Comparison of ENCODE assay signal across 21 cellular contexts in genomic region chr1:161743231-161743630, GRCh38. TPM values are rescaled to one million over a fixed set of nuclear protein-coding genes. Genes with fewer than 3 reads are reported as not detected.
DNase-seq lines count a peak whose midpoint lies in the region; ATAC-seq, FAIRE-seq and TF ChIP-seq lines count a peak whose summit lies in the region.
"Had no signal": no experiment of that assay in that cellular context is flagged by ENCODE, and none has a peak within 500 bp of the region (broad histone marks: within the 10 kb centered on the region; RNA-seq: fewer than 3 reads in every experiment).

No MANE protein-coding gene starts in this region.

- H3K4me3 ChIP-seq in ACC112 (ENCODE audit: low read depth, low read length) (no peak overlapping the region), GM23338 (no peak overlapping the region), K562 (no peak overlapping the region), H7 (ENCODE audit: insufficient read depth, low read depth, low read length) (no peak overlapping the region)
- H3K4me3 ChIP-seq: SJSA1 had no signal

- H3K4me1 Mint-ChIP-seq in GM23338: peaks cover 9% of the 10 kb centered on the region; the same call in 2 of the 3 replicates

- POLR2A ChIA-PET in K562 (lab: Yijun Ruan, JAX): interaction anchor here (1.1 kb wide), 1 partner anchor 20 kb away, joined by 3 read pairs; no protein-coding TSS in a partner anchor

- no peaks in the 10 kb centered on the region for H3K27me3 ChIP-seq in ACC112 (ENCODE audit: insufficient read depth, low read length)
- H3K27me3 ChIP-seq in GM23338 (ENCODE audit: insufficient read depth): no peaks in the 10 kb centered on the region
- no peaks in the 10 kb centered on the region for H3K27me3 ChIP-seq in K562 (ENCODE audit: control insufficient read depth in 2 of 2, insufficient read depth in 2 of 2, low read length in 2 of 2)
- peaks cover 2% of the 10 kb centered on the region; the same call in 1 of the 2 replicates for H3K27me3 ChIP-seq in H7 (ENCODE audit: control insufficient read depth, insufficient read depth, low read length)
- H3K27me3 ChIP-seq: SJSA1 had no signal

- H3K27ac ChIP-seq in ACC112 (ENCODE audit: low read depth, low read length): peak overlapping the region; percentile 76; the same call in 1 of the 2 replicates
- H3K27ac ChIP-seq in GM23338 (ENCODE audit: low read depth): no peak overlapping the region
- no peak overlapping the region for H3K27ac ChIP-seq in K562 (ENCODE audit: extremely low read depth, low read depth, low read length)
- H3K27ac ChIP-seq: SJSA1 had no signal

- WGBS in K562 (ENCODE audit: insufficient coverage, low coverage, missing lambda C conversion rate): 69% methylated on average over 9 of the region's 9 CpGs

- H3K4me3 Mint-ChIP-seq in GM23338: no peak overlapping the region

- CTCF ChIA-PET in K562 (lab: Yijun Ruan, JAX; ENCODE audit: low intra/inter-chr PET ratio): interaction anchor here (3.2 kb wide), 1 partner anchor 256 kb away, joined by 13 read pairs; no protein-coding TSS in a partner anchor

- H3K4me2 ChIP-seq in GM23338 (no peak overlapping the region), K562 (ENCODE audit: insufficient read depth, low read length) (no peak overlapping the region)

- no peak for TF ChIP-seq POLR2A in K562 (conservative IDR thresholded peaks at IDR 0.05)

- no peaks in the 10 kb centered on the region for H3K36me3 Mint-ChIP-seq in GM23338 (ENCODE audit: low read depth)

- no peak overlapping the region for H3K27ac Mint-ChIP-seq in GM23338

- TF ChIP-seq EP300 in K562 (IDR thresholded peaks at IDR 0.05; ENCODE audit: low read length): no peak

- no peaks in the 10 kb centered on the region for H3K9me1 ChIP-seq in K562 (ENCODE audit: control insufficient read depth, insufficient read depth, low read length)

- H3K4me1 ChIP-seq in ACC112 (ENCODE audit: control insufficient read depth, insufficient read depth, low read length, unreplicated experiment) (peaks cover 11% of the 10 kb centered on the region), GM23338 (ENCODE audit: insufficient read depth) (peaks cover 1% of the 10 kb centered on the region; the same call in 1 of the 2 replicates), K562 (replicated peaks in 1 of 2; ENCODE audit: control insufficient read depth in 2 of 2, insufficient read depth in 2 of 2, low read length in 2 of 2) (peaks cover 12 to 37% of the 10 kb centered on the region in 2 experiments; a peak in 4 of 5 replicates)
- H3K4me1 ChIP-seq: SJSA1 had no signal

- no peaks in the 10 kb centered on the region for H3K79me2 ChIP-seq in ACC112 (ENCODE audit: control insufficient read depth, insufficient read depth, low read length, unreplicated experiment)
- no peaks in the 10 kb centered on the region for H3K79me2 ChIP-seq in GM23338 (replicated peaks; ENCODE audit: insufficient read depth)
- no peaks in the 10 kb centered on the region for H3K79me2 ChIP-seq in K562 (ENCODE audit: control insufficient read depth, insufficient read depth, low read length)

- H3K36me3 ChIP-seq in ACC112 (ENCODE audit: insufficient read depth, low read length) (no peaks in the 10 kb centered on the region), GM23338 (ENCODE audit: insufficient read depth) (no peaks in the 10 kb centered on the region), K562 (ENCODE audit: control insufficient read depth, insufficient read depth, low read length) (no peaks in the 10 kb centered on the region), H7 (replicated peaks; ENCODE audit: control insufficient read depth, insufficient read depth, low read length) (no peaks in the 10 kb centered on the region)
- H3K36me3 ChIP-seq: SJSA1 had no signal

- ATAC-seq in GM23338: peak; percentile 27
- no peak for ATAC-seq in K562
- ATAC-seq in GM21526 (IDR thresholded peaks at IDR 0.05; ENCODE audit: low FRiP score, unreplicated experiment): no peak
- ATAC-seq in HG03108 (IDR thresholded peaks at IDR 0.05; ENCODE audit: unreplicated experiment): no peak

- intact Hi-C loops in K562 (cut with micrococcal nuclease): loop anchor here (5.0 to 10.0 kb wide), 2 partner anchors 258 to 294 kb away; no protein-coding TSS in a partner anchor

- no peak for TF ChIP-seq RAD21 in K562 (CRISPR knock-in tag; conservative IDR thresholded peaks at IDR 0.05 in 1 of 2, IDR thresholded peaks at IDR 0.05 in 1 of 2)

- DNase-seq in GM23338 (ENCODE audit: low spot score): peak; percentile 23
- no peak for DNase-seq in K562 (ENCODE audit: extremely low read depth in 1 of 4, low spot score in 3 of 4)
- peak; percentile 64 for DNase-seq in islet precursor cell
- DNase-seq in H7: no peak
- no peak for DNase-seq in HCEC 1CT
- DNase-seq: ACHN, C1 segment of cervical spinal cord, DMS79, KG1, MV-4-11, NCI-H1694 treated with DMSO at 0.1 percent for 48 hours, NCI-H2107, NCI-H2227 treated with DMSO at 0.1 percent for 48 hours, NCI-H510A treated with DMSO at 0.1 percent for 48 hours, NCI-H774, SW 1271 had no signal

- H3K9me3 ChIP-seq in K562 (replicated peaks; ENCODE audit: control insufficient read depth, insufficient read depth, low read depth, low read length): no peaks in the 10 kb centered on the region
- H3K9me3 ChIP-seq: SJSA1 had no signal

- no TSS peak for BruUV-seq in K562 (replicated peaks; lab: Mats Ljungman, UMichigan)

- TF ChIP-seq CTCF in GM23338 (conservative IDR thresholded peaks at IDR 0.05; ENCODE audit: low read depth in 2 of 2): no peak
- TF ChIP-seq CTCF in K562 (IDR thresholded peaks at IDR 0.05 in 2 of 3, conservative IDR thresholded peaks at IDR 0.05 in 1 of 3; ENCODE audit: insufficient read depth in 2 of 3, low read depth in 1 of 3, low read length in 3 of 3): no peak

- H2AFZ ChIP-seq in ACC112 (ENCODE audit: low read length, unreplicated experiment) (peak overlapping the region; percentile 24), GM23338 (no peak overlapping the region), K562 (ENCODE audit: low read depth, low read length) (0 out of 2 replicates have a peak overlapping the region, but pooled peaks have one; percentile 35)

- no peaks in the 10 kb centered on the region for H3K27me3 Mint-ChIP-seq in GM23338 (ENCODE audit: insufficient read depth, low read depth, poor library complexity)

- in situ Hi-C loops in K562 (cut with MboI): loop anchor here (5.0 kb wide), 3 partner anchors 96 to 256 kb away; no protein-coding TSS in a partner anchor

- no peaks in the 10 kb centered on the region for H4K20me1 ChIP-seq in GM23338 (replicated peaks; ENCODE audit: insufficient read depth)
- H4K20me1 ChIP-seq in K562 (replicated peaks; ENCODE audit: control insufficient read depth, insufficient read depth, low read length): no peaks in the 10 kb centered on the region

- H3K9ac ChIP-seq in K562 (ENCODE audit: insufficient read depth in 1 of 2, low read depth in 2 of 2, low read length in 2 of 2): no peak overlapping the region; a peak in 1 of 4 replicates

- H3K9me2 ChIP-seq in GM23338 (ENCODE audit: insufficient read depth): no peaks in the 10 kb centered on the region

- no peaks in the 10 kb centered on the region for H3F3A ChIP-seq in GM23338 (replicated peaks; ENCODE audit: low read depth)

- FAIRE-seq in K562 (lab: Jason Lieb, UNC): no peak
- FAIRE-seq: H54 had no signal

- no peaks in the 10 kb centered on the region; the same call in 2 of the 3 replicates for H3K9me3 Mint-ChIP-seq in GM23338

RNA-seq across cellular contexts. Expression of gene DUSP12, which starts 6.4 kb away (rescaled TPM):
- total RNA-seq in GM23338 (2014; rRNA removed; shearing (Covaris generic)): 37.0 and 37.2 TPM in 2 replicates
- polyA plus RNA-seq in GM23338 (2016; fragmentation: Nextera tagmentation; extraction: Ambion mirVana) (26.9 and 28.4 TPM in 2 replicates), K562 (2011; rRNA removed) (75.2 and 80.4 TPM in 2 replicates), K562 (2014; fragmentation: Illumina TruSeq; extraction: Trizol) (38.5 and 54.6 TPM in 2 replicates), K562 (2014; fragmentation: Nextera tagmentation; extraction: Ambion mirVana) (10 to 100 TPM; 10.4 to 15.0 TPM), K562 (2014; rRNA removed) (80.8 and 81.4 TPM in 2 replicates)
- 52.6 and 81.7 TPM in 2 replicates for total RNA-seq in K562 (2011; cell fraction: chromatin; rRNA removed; ENCODE audit: low replicate concordance)
- total RNA-seq in K562 (2011; cell fraction: nucleolus; rRNA removed): 43.2 and 51.6 TPM in 2 replicates
- total RNA-seq in K562 (2011; cell fraction: nucleoplasm; rRNA removed): 34.3 and 41.1 TPM in 2 replicates
- total RNA-seq in K562 (2014; rRNA removed) (55.4 and 62.7 TPM in 2 replicates), K562 (2014; rRNA removed; fragmentation: Illumina TruSeq; extraction: Trizol) (42.3 and 44.3 TPM in 2 replicates), K562 (2015; rRNA removed; fragmentation: Illumina TruSeq; extraction: Trizol) (42.4 and 48.0 TPM in 2 replicates), K562 (2021) (41.0 and 43.6 TPM in 2 replicates)
- polyA plus RNA-seq in K562 (2011; cell fraction: cytosol; rRNA removed): 43.1 and 48.0 TPM in 2 replicates
- 69.1 and 74.8 TPM in 2 replicates for polyA plus RNA-seq in K562 (2011; cell fraction: nucleus; rRNA removed)
- polyA plus RNA-seq in K562 (2012): 41.7 and 47.0 TPM in 2 replicates
- polyA minus RNA-seq in K562 (2011; rRNA and poly(A)+ RNA removed): 34.2 and 40.0 TPM in 2 replicates
- 20.6 and 27.8 TPM in 2 replicates for polyA minus RNA-seq in K562 (2011; cell fraction: cytosol; rRNA and poly(A)+ RNA removed)
- 26.9 and 35.7 TPM in 2 replicates for polyA minus RNA-seq in K562 (2011; cell fraction: nucleus; rRNA and poly(A)+ RNA removed)
- 38.1 and 42.8 TPM in 2 replicates for total RNA-seq in H7 (2014; rRNA removed; shearing (Covaris generic))

RNA-seq across cellular contexts. Expression of gene FCRLB, which starts 21.9 kb away (rescaled TPM):
- total RNA-seq in GM23338 (2014; rRNA removed; shearing (Covaris generic)): 0.56 TPM in 1 of 2 replicates, not detected in the other
- polyA plus RNA-seq in GM23338 (2016; fragmentation: Nextera tagmentation; extraction: Ambion mirVana) (0.37 and 0.47 TPM in 2 replicates), K562 (2011; rRNA removed) (1.2 and 1.3 TPM in 2 replicates), K562 (2014; fragmentation: Illumina TruSeq; extraction: Trizol) (1.1 and 1.6 TPM in 2 replicates), K562 (2014; fragmentation: Nextera tagmentation; extraction: Ambion mirVana) (under 1 TPM; 0.20 to 0.25 TPM), K562 (2014; rRNA removed) (2.1 and 4.6 TPM in 2 replicates)
- 1.5 and 4.0 TPM in 2 replicates for total RNA-seq in K562 (2011; cell fraction: chromatin; rRNA removed; ENCODE audit: low replicate concordance)
- 3.3 and 4.5 TPM in 2 replicates for total RNA-seq in K562 (2011; cell fraction: nucleolus; rRNA removed)
- 2.9 and 5.1 TPM in 2 replicates for total RNA-seq in K562 (2011; cell fraction: nucleoplasm; rRNA removed)
- total RNA-seq in K562 (2014; rRNA removed) (2.8 and 5.1 TPM in 2 replicates), K562 (2014; rRNA removed; fragmentation: Illumina TruSeq; extraction: Trizol) (1.2 and 1.4 TPM in 2 replicates), K562 (2015; rRNA removed; fragmentation: Illumina TruSeq; extraction: Trizol) (2.3 and 2.5 TPM in 2 replicates), K562 (2021) (2.4 and 3.1 TPM in 2 replicates)
- 1.0 and 3.4 TPM in 2 replicates for polyA plus RNA-seq in K562 (2011; cell fraction: cytosol; rRNA removed)
- 3.2 and 8.8 TPM in 2 replicates for polyA plus RNA-seq in K562 (2011; cell fraction: nucleus; rRNA removed)
- 4.6 and 4.8 TPM in 2 replicates for polyA plus RNA-seq in K562 (2012)
- 0.51 and 0.91 TPM in 2 replicates for polyA minus RNA-seq in K562 (2011; rRNA and poly(A)+ RNA removed)
- polyA minus RNA-seq in K562 (2011; cell fraction: cytosol; rRNA and poly(A)+ RNA removed): 0.95 and 2.2 TPM in 2 replicates
- polyA minus RNA-seq in K562 (2011; cell fraction: nucleus; rRNA and poly(A)+ RNA removed): 1.9 and 3.6 TPM in 2 replicates
- total RNA-seq in H7 (2014; rRNA removed; shearing (Covaris generic)): 0.55 and 0.74 TPM in 2 replicates

RNA-seq across cellular contexts. Expression of gene ATF6, which starts 22.9 kb away (rescaled TPM):
- total RNA-seq in GM23338 (2014; rRNA removed; shearing (Covaris generic)): 9.7 and 13.5 TPM in 2 replicates
- polyA plus RNA-seq in GM23338 (2016; fragmentation: Nextera tagmentation; extraction: Ambion mirVana): 4.0 and 5.0 TPM in 2 replicates
- 30.1 and 51.8 TPM in 2 replicates for total RNA-seq in K562 (2011; cell fraction: chromatin; rRNA removed; ENCODE audit: low replicate concordance)
- 23.8 and 27.5 TPM in 2 replicates for total RNA-seq in K562 (2011; cell fraction: nucleolus; rRNA removed)
- total RNA-seq in K562 (2011; cell fraction: nucleoplasm; rRNA removed): 40.7 and 61.9 TPM in 2 replicates
- total RNA-seq in K562 (2014; rRNA removed): 14.5 and 16.2 TPM in 2 replicates
- total RNA-seq in K562 (2014; rRNA removed; fragmentation: Illumina TruSeq; extraction: Trizol): 29.4 and 34.7 TPM in 2 replicates
- total RNA-seq in K562 (2015; rRNA removed; fragmentation: Illumina TruSeq; extraction: Trizol): 26.6 and 28.8 TPM in 2 replicates
- 20.4 and 22.1 TPM in 2 replicates for total RNA-seq in K562 (2021)
- 28.1 and 32.4 TPM in 2 replicates for polyA plus RNA-seq in K562 (2011; rRNA removed)
- 10.8 and 16.1 TPM in 2 replicates for polyA plus RNA-seq in K562 (2011; cell fraction: cytosol; rRNA removed)
- polyA plus RNA-seq in K562 (2011; cell fraction: nucleus; rRNA removed): 8.9 and 12.2 TPM in 2 replicates
- polyA plus RNA-seq in K562 (2012): 13.9 and 24.9 TPM in 2 replicates
- 22.1 and 26.7 TPM in 2 replicates for polyA plus RNA-seq in K562 (2014; fragmentation: Illumina TruSeq; extraction: Trizol)
- polyA plus RNA-seq in K562 (2014; fragmentation: Nextera tagmentation; extraction: Ambion mirVana): 10 to 100 TPM; 11.7 to 15.1 TPM
- 14.8 and 16.6 TPM in 2 replicates for polyA plus RNA-seq in K562 (2014; rRNA removed)
- 49.7 TPM in 2 replicates for polyA minus RNA-seq in K562 (2011; rRNA and poly(A)+ RNA removed)
- polyA minus RNA-seq in K562 (2011; cell fraction: cytosol; rRNA and poly(A)+ RNA removed): 12.4 and 15.8 TPM in 2 replicates
- 17.4 and 27.2 TPM in 2 replicates for polyA minus RNA-seq in K562 (2011; cell fraction: nucleus; rRNA and poly(A)+ RNA removed)
- total RNA-seq in H7 (2014; rRNA removed; shearing (Covaris generic)): 13.4 and 17.8 TPM in 2 replicates

RNA-seq across cellular contexts. Expression of gene FCRLA, which starts 36.2 kb away (rescaled TPM):
- not detected in 2 replicates for total RNA-seq in GM23338 (2014; rRNA removed; shearing (Covaris generic))
- polyA plus RNA-seq in GM23338 (2016; fragmentation: Nextera tagmentation; extraction: Ambion mirVana) (0.24 and 0.50 TPM in 2 replicates), K562 (2011; rRNA removed) (0.45 and 0.53 TPM in 2 replicates), K562 (2014; fragmentation: Illumina TruSeq; extraction: Trizol) (0.55 and 0.68 TPM in 2 replicates), K562 (2014; fragmentation: Nextera tagmentation; extraction: Ambion mirVana) (under 1 TPM; 0.44 to 0.84 TPM), K562 (2014; rRNA removed) (0.49 and 0.93 TPM in 2 replicates)
- total RNA-seq in K562 (2011; cell fraction: chromatin; rRNA removed; ENCODE audit: low replicate concordance): 0.60 and 0.76 TPM in 2 replicates
- total RNA-seq in K562 (2011; cell fraction: nucleolus; rRNA removed): 0.53 and 1.2 TPM in 2 replicates
- 0.88 and 2.4 TPM in 2 replicates for total RNA-seq in K562 (2011; cell fraction: nucleoplasm; rRNA removed)
- total RNA-seq in K562 (2014; rRNA removed) (0.09 and 1.0 TPM in 2 replicates), K562 (2014; rRNA removed; fragmentation: Illumina TruSeq; extraction: Trizol) (0.29 and 0.41 TPM in 2 replicates), K562 (2015; rRNA removed; fragmentation: Illumina TruSeq; extraction: Trizol) (0.36 and 0.45 TPM in 2 replicates), K562 (2021) (0.35 and 0.40 TPM in 2 replicates)
- 0.63 and 0.78 TPM in 2 replicates for polyA plus RNA-seq in K562 (2011; cell fraction: cytosol; rRNA removed)
- polyA plus RNA-seq in K562 (2011; cell fraction: nucleus; rRNA removed): 0.41 and 0.48 TPM in 2 replicates
- polyA plus RNA-seq in K562 (2012): 0.98 and 8.8 TPM in 2 replicates
- 0.18 TPM in 2 replicates for polyA minus RNA-seq in K562 (2011; rRNA and poly(A)+ RNA removed)
- not detected in 2 replicates for polyA minus RNA-seq in K562 (2011; cell fraction: cytosol; rRNA and poly(A)+ RNA removed)
- 0.27 and 0.44 TPM in 2 replicates for polyA minus RNA-seq in K562 (2011; cell fraction: nucleus; rRNA and poly(A)+ RNA removed)
- total RNA-seq in H7 (2014; rRNA removed; shearing (Covaris generic)): not detected in 2 replicates

Comparison
In these comparisons a context has a peak if more than half of its experiments do, and no peak if none do; other contexts are left out.
1. DNase-seq: peak in GM23338 (single experiment) and islet precursor cell (single experiment); none in K562 (0 of 4), H7 (single experiment) and HCEC 1CT (single experiment).